Comparison of ENCODE assay signal across 8 cellular contexts in genomic region chr3:152196782-152197181, GRCh38.
DNase-seq lines count a peak whose midpoint lies in the region; ATAC-seq and TF ChIP-seq lines count a peak whose summit lies in the region.

No MANE protein-coding gene starts in this region.

- H3K27ac ChIP-seq in spleen = peak overlapping the region; percentile 71 to 92 (median 86)
- H3K27ac ChIP-seq in A673 (ENCODE audit: low read depth, low read length, poor library complexity, severe bottlenecking) = no peak overlapping the region

- peak overlapping the region; percentile 75 for H3K4me3 Mint-ChIP-seq in activated naive CD4-positive, alpha-beta T cell treated with anti-CD3 and anti-CD28 coated beads for 36 hours
- H3K4me3 Mint-ChIP-seq in activated T-helper 17 cell treated with anti-CD3 and anti-CD28 coated beads, Interleukin-2, amount 50 U/mL, for 72 hours = peak overlapping the region; percentile 87

- H3K36me3 ChIP-seq in spleen (no peaks in the 10 kb centered on the region), A673 (ENCODE audit: insufficient read depth, low read length, poor library complexity, severe bottlenecking) (no peaks in the 10 kb centered on the region)

- H3K27me3 Mint-ChIP-seq in activated naive CD4-positive, alpha-beta T cell treated with anti-CD3 and anti-CD28 coated beads for 36 hours (ENCODE audit: low read depth) = no peaks in the 10 kb centered on the region
- H3K27me3 Mint-ChIP-seq in activated T-helper 17 cell treated with anti-CD3 and anti-CD28 coated beads, Interleukin-2, amount 50 U/mL, for 72 hours = no peaks in the 10 kb centered on the region

- no peaks in the 10 kb centered on the region for H3K27me3 ChIP-seq in spleen (replicated peaks in 1 of 7)
- H3K27me3 ChIP-seq in A673 (replicated peaks; ENCODE audit: insufficient read depth, low read depth, low read length, poor library complexity) = no peaks in the 10 kb centered on the region

- POLR2A ChIA-PET in A673 (lab: Charles Lee; ENCODE audit: low non-redundant PET) = no interaction called here

- no TSS peak for BruUV-seq in A673 (replicated peaks; lab: Mats Ljungman, UMichigan)

- 8 to 27% (median 14%) methylated on average over 2 of the region's 2 CpGs for WGBS in spleen, 5 donors

- CTCF ChIA-PET in activated naive CD4-positive, alpha-beta T cell treated with anti-CD3 and anti-CD28 coated beads for 36 hours (lab: Charles Lee) = interaction anchor here (0.7 kb wide), 1 partner anchor 28 kb away, joined by 3 read pairs; no protein-coding TSS in a partner anchor
- CTCF ChIA-PET in A673 (lab: Charles Lee) = no interaction called here

- peak overlapping the region in 2 of 8 donors; percentile 2 to 24 for H3K4me3 ChIP-seq in spleen
- H3K4me3 ChIP-seq in A673 (ENCODE audit: low read depth, low read length, poor library complexity, severe bottlenecking) = no peak overlapping the region

- intact Hi-C loops in activated naive CD4-positive, alpha-beta T cell treated with anti-CD3 and anti-CD28 coated beads for 36 hours (cut with micrococcal nuclease) = loop anchor here (1.0 to 10.0 kb wide), 6 partner anchors 13 to 1652 kb away; partner anchors contain the start of genes EIF2A, MBNL1, SERP1 and SIAH2
- intact Hi-C loops in spleen (cut with DNase I; ENCODE audit: low total_unique reads) (no loop called here), A673 (cut with micrococcal nuclease; ENCODE audit: unreplicated experiment) (no loop called here)

- peaks cover 4% of the 10 kb centered on the region for H3K36me3 Mint-ChIP-seq in activated naive CD4-positive, alpha-beta T cell treated with anti-CD3 and anti-CD28 coated beads for 36 hours (ENCODE audit: low read depth)
- peaks cover 10% of the 10 kb centered on the region for H3K36me3 Mint-ChIP-seq in activated T-helper 17 cell treated with anti-CD3 and anti-CD28 coated beads, Interleukin-2, amount 50 U/mL, for 72 hours (ENCODE audit: low read depth)

- DNase-seq in activated naive CD4-positive, alpha-beta T cell treated with anti-CD3 and anti-CD28 coated beads for 36 hours = no peak
- DNase-seq in activated naive CD4-positive, alpha-beta T cell treated with anti-CD3 and anti-CD28 coated beads, Interleukin-2, amount 50 U/mL, for 16 hours = no peak
- DNase-seq in spleen (no peak), A673 (ENCODE audit: low spot score) (no peak), NCI-H2081 treated with DMSO at 0.1 percent for 48 hours (lab: John Stamatoyannopoulos, UW) (no peak), NCI-H1417 (lab: John Stamatoyannopoulos, UW) (no peak)

- H3K9me3 ChIP-seq in spleen = no peaks in the 10 kb centered on the region
- H3K9me3 ChIP-seq in A673 (ENCODE audit: low read depth, low read length, poor library complexity, severe bottlenecking) = no peaks in the 10 kb centered on the region

- peak overlapping the region; percentile 99 for H3K27ac Mint-ChIP-seq in activated naive CD4-positive, alpha-beta T cell treated with anti-CD3 and anti-CD28 coated beads for 36 hours
- H3K27ac Mint-ChIP-seq in activated T-helper 17 cell treated with anti-CD3 and anti-CD28 coated beads, Interleukin-2, amount 50 U/mL, for 72 hours = peak overlapping the region; percentile 99

- peak; percentile 38 for ATAC-seq in HG03175 (IDR thresholded peaks at IDR 0.05; ENCODE audit: unreplicated experiment)
- no peak for ATAC-seq in activated T-helper 17 cell treated with anti-CD3 and anti-CD28 coated beads, Interleukin-2, amount 50 U/mL, for 72 hours (replicated peaks)

- no peak for TF ChIP-seq CTCF in spleen (IDR thresholded peaks at IDR 0.05 in 8 of 11, conservative IDR thresholded peaks at IDR 0.05 in 3 of 11)
- no peak for TF ChIP-seq CTCF in A673 (conservative IDR thresholded peaks at IDR 0.05; ENCODE audit: low read depth, low read length)

- H3K4me1 Mint-ChIP-seq in activated naive CD4-positive, alpha-beta T cell treated with anti-CD3 and anti-CD28 coated beads for 36 hours (ENCODE audit: low read depth) = peaks cover 81% of the 10 kb centered on the region
- H3K4me1 Mint-ChIP-seq in activated T-helper 17 cell treated with anti-CD3 and anti-CD28 coated beads, Interleukin-2, amount 50 U/mL, for 72 hours = peaks cover 44% of the 10 kb centered on the region

- H3K4me1 ChIP-seq in spleen (peaks cover 19 to 100% (median 87%) of the 10 kb centered on the region in 6 donors), A673 (ENCODE audit: insufficient read depth, low read length, poor library complexity, severe bottlenecking) (no peaks in the 10 kb centered on the region)

- H3K9me3 Mint-ChIP-seq in activated naive CD4-positive, alpha-beta T cell treated with anti-CD3 and anti-CD28 coated beads for 36 hours = no peaks in the 10 kb centered on the region
- H3K9me3 Mint-ChIP-seq in activated T-helper 17 cell treated with anti-CD3 and anti-CD28 coated beads, Interleukin-2, amount 50 U/mL, for 72 hours = no peaks in the 10 kb centered on the region

- TF ChIP-seq POLR2A in spleen (IDR thresholded peaks at IDR 0.05) = no peak
